Comparison of ENCODE assay signal across 35 cellular contexts in genomic region chr3:197368821-197369220, GRCh38.
DNase-seq lines count a peak whose midpoint lies in the region; ATAC-seq, FAIRE-seq and TF ChIP-seq lines count a peak whose summit lies in the region.
"Had no signal": no experiment of that assay in that cellular context is flagged by ENCODE, and none has a peak within 500 bp of the region (broad histone marks: within the 10 kb centered on the region; RNA-seq: fewer than 3 reads in every experiment).

No MANE protein-coding gene starts in this region.

- peak overlapping the region; percentile 34 for H3K18ac ChIP-seq in mesendoderm (ENCODE audit: low read length)

- no peak overlapping the region for H3K4me3 ChIP-seq in GM23338
- H3K4me3 ChIP-seq in astrocyte (ENCODE audit: insufficient read depth, low read depth, low read length), result no peak overlapping the region
- no peak overlapping the region for H3K4me3 ChIP-seq in mesendoderm (ENCODE audit: low read length)
- H3K4me3 ChIP-seq in spleen, result no peak overlapping the region
- H3K4me3 ChIP-seq: heart right ventricle, ovary, SJCRH30, thoracic aorta, uterus had no signal

- no peaks in the 10 kb centered on the region for H3K9me3 Mint-ChIP-seq in GM23338
- no peaks in the 10 kb centered on the region for H3K9me3 Mint-ChIP-seq in astrocyte (ENCODE audit: unreplicated experiment)
- H3K9me3 Mint-ChIP-seq: activated naive CD8-positive, alpha-beta T cell treated with anti-CD3 and anti-CD28 coated beads, Interleukin-2, amount 10 ng/mL, durations not matched to agents 7 days and 5 days; CD4-positive, alpha-beta memory T cell; central memory CD8-positive, alpha-beta T cell; dendritic cell treated with granulocyte-macrophage colony-stimulating factor and Interleukin-4, amounts not matched to agents 40 ng/mL and 50 ng/mL, for 4 days; natural killer cell; T-cell had no signal

- H3K27ac ChIP-seq in GM23338 (ENCODE audit: low read depth) (no peak overlapping the region), astrocyte (ENCODE audit: low read depth, low read length) (peak overlapping the region; percentile 56), mesendoderm (ENCODE audit: low read depth, low read length) (no peak overlapping the region), spleen (no peak overlapping the region)
- H3K27ac ChIP-seq: heart right ventricle, ovary, SJCRH30, thoracic aorta, uterus had no signal

- no peak overlapping the region for H4K8ac ChIP-seq in mesendoderm (ENCODE audit: low read depth, low read length)

- H3F3A ChIP-seq in GM23338 (replicated peaks; ENCODE audit: low read depth), result no peaks in the 10 kb centered on the region

- H2AFZ ChIP-seq in GM23338 (peak overlapping the region; percentile 72; the same call in 1 of the 2 replicates), astrocyte (ENCODE audit: low read depth, low read length) (no peak overlapping the region)

- TF ChIP-seq CTCF in GM23338 (conservative IDR thresholded peaks at IDR 0.05; ENCODE audit: low read depth in 2 of 2), result no peak
- TF ChIP-seq CTCF in astrocyte (IDR thresholded peaks at IDR 0.05; ENCODE audit: insufficient read depth, low read depth, low read length), result no peak
- no peak for TF ChIP-seq CTCF in spleen (IDR thresholded peaks at IDR 0.05 in 8 of 11, conservative IDR thresholded peaks at IDR 0.05 in 3 of 11)

- H3K9me3 ChIP-seq in astrocyte (ENCODE audit: insufficient read depth, low read depth, low read length) (no peaks in the 10 kb centered on the region), spleen (no peaks in the 10 kb centered on the region)
- H3K9me3 ChIP-seq: heart right ventricle, ovary, SJCRH30, thoracic aorta, uterus had no signal

- ATAC-seq in GM23338 (no peak), GM19023 (IDR thresholded peaks at IDR 0.05; ENCODE audit: unreplicated experiment) (no peak)
- ATAC-seq: HCT116, heart right ventricle, natural killer cell, T-cell had no signal

- WGBS in mesendoderm (ENCODE audit: extremely low coverage, insufficient coverage, low lambda C conversion rate), result no CpG with 5 or more reads among the region's 4 CpGs
- 78 to 93% (median 82%) methylated on average over 4 of the region's 4 CpGs for WGBS in spleen, 5 donors

- no peaks in the 10 kb centered on the region for H3K79me1 ChIP-seq in mesendoderm (ENCODE audit: low read length)

- H2BK120ac ChIP-seq in mesendoderm (ENCODE audit: low read depth, low read length), result no peak overlapping the region

- no peaks in the 10 kb centered on the region for H3K9me2 ChIP-seq in GM23338 (ENCODE audit: insufficient read depth)

- DNase-seq in GM23338 (ENCODE audit: low spot score) (no peak), astrocyte (ENCODE audit: low read depth) (no peak), mesendoderm (no peak), spleen (peak; percentile 30), NCI-H526 (lab: John Stamatoyannopoulos, UW) (no peak)
- no peak for DNase-seq in effector CD8-positive, alpha-beta T cell (lab: John Stamatoyannopoulos, UW)
- DNase-seq: ACHN; activated CD4-positive, alpha-beta T cell treated with anti-CD3 and anti-CD28 coated beads for 4 hours; activated effector memory CD4-positive, alpha-beta T cell treated with Interleukin-2 at 50 U/mL for 16 hours; activated naive CD8-positive, alpha-beta T cell treated with anti-CD3 and anti-CD28 coated beads, Interleukin-2, amount 10 ng/mL, durations not matched to agents 7 days and 5 days; CD4-positive, alpha-beta memory T cell; DMS153; heart right ventricle; Karpas-422; natural killer cell; NCI-H1436 treated with DMSO at 0.1 percent for 48 hours; NCI-H2081 treated with DMSO at 0.1 percent for 48 hours; ovary; RPMI8226; SJCRH30; small intestine; stimulated activated CD4-positive, alpha-beta T cell treated with anti-CD3 and anti-CD28 coated beads, Interleukin-1b, Interleukin-23, amount 100 ng/mL, for 48 hours; stimulated activated naive CD4-positive, alpha-beta T cell treated with Interleukin-2 at 50 U/mL for 16 hours; T-cell; uterus; WERI-Rb-1 had no signal

- no peak overlapping the region for H2AK5ac ChIP-seq in mesendoderm (ENCODE audit: low read length)

- H3K36me3 ChIP-seq in GM23338 (ENCODE audit: insufficient read depth) (no peaks in the 10 kb centered on the region), astrocyte (ENCODE audit: insufficient read depth, low read length) (no peaks in the 10 kb centered on the region), mesendoderm (ENCODE audit: control insufficient read depth, insufficient read depth, low read length) (no peaks in the 10 kb centered on the region), spleen (no peaks in the 10 kb centered on the region)
- H3K36me3 ChIP-seq: heart right ventricle, ovary, SJCRH30, thoracic aorta, uterus, WERI-Rb-1 had no signal

- no peak overlapping the region for H2BK5ac ChIP-seq in mesendoderm (ENCODE audit: low read length)

- no peak overlapping the region for H2BK15ac ChIP-seq in mesendoderm (replicated peaks; ENCODE audit: low read depth)

- no peak overlapping the region for H3K4ac ChIP-seq in mesendoderm (ENCODE audit: low read depth, low read length)

- H3K79me2 ChIP-seq in GM23338 (replicated peaks; ENCODE audit: insufficient read depth) (no peaks in the 10 kb centered on the region), astrocyte (ENCODE audit: insufficient read depth, low read length) (no peaks in the 10 kb centered on the region), mesendoderm (ENCODE audit: control insufficient read depth, insufficient read depth, low read length) (no peaks in the 10 kb centered on the region)

- H3K27me3 ChIP-seq in GM23338 (ENCODE audit: insufficient read depth) (no peaks in the 10 kb centered on the region), astrocyte (ENCODE audit: insufficient read depth, low read length) (no peaks in the 10 kb centered on the region), mesendoderm (ENCODE audit: insufficient read depth, low read length, poor library complexity) (no peaks in the 10 kb centered on the region), spleen (replicated peaks in 1 of 7) (peaks cover 0 to 13% (median 0%) of the 10 kb centered on the region in 7 donors)
- H3K27me3 ChIP-seq: heart right ventricle, ovary, SJCRH30, uterus had no signal

- H3K4me2 ChIP-seq in GM23338 (peak overlapping the region; percentile 48; the same call in 1 of the 2 replicates), astrocyte (ENCODE audit: low read length) (peak overlapping the region; percentile 9), mesendoderm (ENCODE audit: low read length) (no peak overlapping the region)

- no peak overlapping the region for H4K5ac ChIP-seq in mesendoderm (ENCODE audit: low read length)

- H3K36me3 Mint-ChIP-seq in GM23338 (ENCODE audit: low read depth) (no peaks in the 10 kb centered on the region), astrocyte (ENCODE audit: low read depth, unreplicated experiment) (no peaks in the 10 kb centered on the region)
- H3K36me3 Mint-ChIP-seq: activated naive CD8-positive, alpha-beta T cell treated with anti-CD3 and anti-CD28 coated beads, Interleukin-2, amount 10 ng/mL, durations not matched to agents 7 days and 5 days; CD4-positive, alpha-beta memory T cell; natural killer cell; T-cell had no signal

- H4K20me1 ChIP-seq in GM23338 (replicated peaks; ENCODE audit: insufficient read depth) (no peaks in the 10 kb centered on the region), astrocyte (ENCODE audit: insufficient read depth, low read length) (no peaks in the 10 kb centered on the region)

- no peak overlapping the region for H3K56ac ChIP-seq in mesendoderm (ENCODE audit: low read length)

- no peak overlapping the region for H3K23ac ChIP-seq in mesendoderm (ENCODE audit: low read length)

- H3K27ac Mint-ChIP-seq in GM23338 (no peak overlapping the region; the same call in 1 of the 2 replicates), astrocyte (ENCODE audit: unreplicated experiment) (peak overlapping the region; percentile 91)
- H3K27ac Mint-ChIP-seq: activated naive CD8-positive, alpha-beta T cell treated with anti-CD3 and anti-CD28 coated beads, Interleukin-2, amount 10 ng/mL, durations not matched to agents 7 days and 5 days; B cell; dendritic cell treated with granulocyte-macrophage colony-stimulating factor and Interleukin-4, amounts not matched to agents 40 ng/mL and 50 ng/mL, for 4 days; natural killer cell; T-cell had no signal

- H3K9ac ChIP-seq in astrocyte (ENCODE audit: low read length) (peak overlapping the region; percentile 45), mesendoderm (ENCODE audit: low read length) (no peak overlapping the region)

- H3K4me1 Mint-ChIP-seq in GM23338 (peaks cover 39% of the 10 kb centered on the region), astrocyte (ENCODE audit: low read depth, unreplicated experiment) (peaks cover 65% of the 10 kb centered on the region)
- H3K4me1 Mint-ChIP-seq: activated naive CD8-positive, alpha-beta T cell treated with anti-CD3 and anti-CD28 coated beads, Interleukin-2, amount 10 ng/mL, durations not matched to agents 7 days and 5 days; B cell; CD4-positive, alpha-beta memory T cell; central memory CD8-positive, alpha-beta T cell; natural killer cell; T-cell had no signal

- H3K27me3 Mint-ChIP-seq in GM23338 (ENCODE audit: insufficient read depth, low read depth, poor library complexity), result peaks cover 9% of the 10 kb centered on the region
- H3K27me3 Mint-ChIP-seq in astrocyte (ENCODE audit: low read depth, unreplicated experiment), result no peaks in the 10 kb centered on the region

- H3K4me1 ChIP-seq in GM23338 (ENCODE audit: insufficient read depth) (peaks cover 22% of the 10 kb centered on the region), astrocyte (ENCODE audit: insufficient read depth, low read length) (peaks cover 57% of the 10 kb centered on the region), mesendoderm (ENCODE audit: control insufficient read depth, low read depth, low read length) (peaks cover 11% of the 10 kb centered on the region), spleen (no peaks in the 10 kb centered on the region)
- H3K4me1 ChIP-seq: uterus had no signal

- intact Hi-C loops in spleen (cut with DNase I; ENCODE audit: low total_unique reads), result no loop called here

- FAIRE-seq in astrocyte (lab: Jason Lieb, UNC), result no peak
- FAIRE-seq: endometrium, frontal cortex, GM12891, small intestine had no signal

- no peak for TF ChIP-seq POLR2A in spleen (IDR thresholded peaks at IDR 0.05)

- H3K4me3 Mint-ChIP-seq in GM23338 (no peak overlapping the region), astrocyte (ENCODE audit: unreplicated experiment) (no peak overlapping the region)
- H3K4me3 Mint-ChIP-seq: activated naive CD8-positive, alpha-beta T cell treated with anti-CD3 and anti-CD28 coated beads, Interleukin-2, amount 10 ng/mL, durations not matched to agents 7 days and 5 days; B cell; CD4-positive, alpha-beta memory T cell; central memory CD8-positive, alpha-beta T cell; dendritic cell treated with granulocyte-macrophage colony-stimulating factor and Interleukin-4, amounts not matched to agents 40 ng/mL and 50 ng/mL, for 4 days; natural killer cell; T-cell had no signal

TF ChIP-seq in GM23338, 12 proteins besides CTCF, POLR2A, EP300 and RAD21 (continues in another document):
- TF ChIP-seq JUNB (IDR thresholded peaks at IDR 0.05; ENCODE audit: unreplicated experiment), result no peak
- TF ChIP-seq POLR2AphosphoS5 (IDR thresholded peaks at IDR 0.05; ENCODE audit: low read depth), result no peak
